34 cellular contexts compared by ENCODE assay signal in genomic region chr6:32370510-32370909, GRCh38. TPM values are rescaled to one million over a fixed set of nuclear protein-coding genes. Genes with fewer than 3 reads are reported as not detected.
DNase-seq lines count a peak whose midpoint lies in the region; TF ChIP-seq lines count a peak whose summit lies in the region.
"Had no signal": no experiment of that assay in that cellular context is flagged by ENCODE, and none has a peak within 500 bp of the region (broad histone marks: within the 10 kb centered on the region; RNA-seq: fewer than 3 reads in every experiment).

No MANE protein-coding gene starts in this region.

- no peak for TF ChIP-seq CTCF in cardiac fibroblast (IDR thresholded peaks at IDR 0.05; ENCODE audit: low read depth, low read length)
- no peak for TF ChIP-seq CTCF in fibroblast of villous mesenchyme (IDR thresholded peaks at IDR 0.05; ENCODE audit: insufficient read depth, low read depth, low read length)
- no peak for TF ChIP-seq CTCF in BE2C (IDR thresholded peaks at IDR 0.05; ENCODE audit: low read depth, low read length)

- H3K36me3 ChIP-seq in BE2C, result no peaks in the 10 kb centered on the region
- H3K36me3 ChIP-seq: tibial artery had no signal

- H3K4me1 ChIP-seq in BE2C, result no peaks in the 10 kb centered on the region
- H3K4me1 ChIP-seq: tibial artery had no signal

- DNase-seq in EL (peak; percentile 24), M059J (ENCODE audit: low read depth) (peak; percentile 15), cardiac fibroblast (ENCODE audit: low read depth in 2 of 2) (peak; percentile 8 to 55), fibroblast of villous mesenchyme (ENCODE audit: low read depth) (peak; percentile 5), BE2C (no peak), middle frontal gyrus (ENCODE audit: extremely low spot score, low spot score) (no peak), cardiac septum (ENCODE audit: low spot score) (no peak)
- no peak for DNase-seq in stimulated activated CD4-positive, alpha-beta T cell treated with anti-CD3 and anti-CD28 coated beads, Interleukin-15, amount 100 ng/mL, for 24 hours
- DNase-seq: ACHN; activated CD4-positive, alpha-beta T cell treated with anti-CD3 and anti-CD28 coated beads for 36 hours; activated CD8-positive, alpha-beta memory T cell treated with anti-CD3 and anti-CD28 coated beads for 24 hours; activated effector memory CD4-positive, alpha-beta T cell treated with Interleukin-2 at 50 U/mL for 16 hours; activated T-cell treated with anti-CD3 and anti-CD28 coated beads for 4 hours; anterior cingulate cortex; dorsolateral prefrontal cortex; H9; head of caudate nucleus; kidney; MV-4-11; natural killer cell; NCI-H1436 treated with DMSO at 0.1 percent for 48 hours; NCI-H446; NCI-H82; nucleus accumbens; stimulated activated CD4-positive, alpha-beta T cell treated with anti-CD3 and anti-CD28 coated beads, Interleukin-12 subunit alpha, Interleukin-12 subunit beta, amount 100 ng/mL, for 4 hours; stimulated activated CD4-positive, alpha-beta T cell treated with anti-CD3 and anti-CD28 coated beads, Interleukin-4, amount 100 ng/mL, for 1 hour; T-helper 9 cell; tibial artery had no signal

- intact Hi-C loops in cardiac septum (cut with DNase I), result no loop called here

- no peak overlapping the region for H3K4me3 ChIP-seq in cardiac fibroblast (replicated peaks in 1 of 2; ENCODE audit: low read depth in 2 of 2, low read length in 2 of 2)
- no peak overlapping the region for H3K4me3 ChIP-seq in fibroblast of villous mesenchyme (ENCODE audit: low read depth, low read length)
- no peak overlapping the region for H3K4me3 ChIP-seq in BE2C (ENCODE audit: low read depth, low read length)
- H3K4me3 ChIP-seq: dorsolateral prefrontal cortex, tibial artery had no signal

- H3K9me3 ChIP-seq in BE2C, result no peaks in the 10 kb centered on the region
- H3K9me3 ChIP-seq: tibial artery had no signal

- peaks cover 25% of the 10 kb centered on the region for H3K27me3 ChIP-seq in BE2C
- H3K27me3 ChIP-seq: dorsolateral prefrontal cortex had no signal

RNA-seq across cellular contexts. Expression of gene TSBP1, which starts 1.2 kb away (rescaled TPM):
- not detected in 2 replicates for total RNA-seq in M059J (2014; rRNA removed; shearing (Covaris generic))
- under 0.01 TPM in 1 of 2 replicates, not detected in the other for total RNA-seq in fibroblast of villous mesenchyme
- not detected for polyA plus RNA-seq in BE2C (2012; ENCODE audit: insufficient read depth, insufficient read length, low read depth)
- not detected for total RNA-seq in cardiac septum
- total RNA-seq: activated CD4-positive, alpha-beta T cell treated with anti-CD3 and anti-CD28 coated beads for 36 hours; dorsolateral prefrontal cortex; G401; H9; kidney; lower leg skin; mononuclear cell; natural killer cell; progenitor cell of endocrine pancreas; sciatic nerve had no signal
- polyA plus RNA-seq: BJ had no signal

RNA-seq across cellular contexts. Expression of gene BTNL2, which starts 36.5 kb away (rescaled TPM):
- not detected in 2 replicates for total RNA-seq in M059J (2014; rRNA removed; shearing (Covaris generic))
- total RNA-seq in fibroblast of villous mesenchyme (not detected in 2 replicates), cardiac septum (not detected)
- not detected for polyA plus RNA-seq in BE2C (2012; ENCODE audit: insufficient read depth, insufficient read length, low read depth)
- total RNA-seq: activated CD4-positive, alpha-beta T cell treated with anti-CD3 and anti-CD28 coated beads for 36 hours; G401; H9; kidney; lower leg skin; mononuclear cell; natural killer cell; progenitor cell of endocrine pancreas; sciatic nerve had no signal
- polyA plus RNA-seq: BJ had no signal

Comparison
In these comparisons a context has a peak if more than half of its experiments do, and no peak if none do; other contexts are left out.
1. DNase-seq: peak in EL (single experiment), M059J (single experiment), cardiac fibroblast (2 of 2) and fibroblast of villous mesenchyme (single experiment); none in BE2C (single experiment), stimulated activated CD4-positive, alpha-beta T cell treated with anti-CD3 and anti-CD28 coated beads, Interleukin-15, amount 100 ng/mL, for 24 hours (single experiment), middle frontal gyrus (single experiment) and cardiac septum (single experiment).